In the genomic region with DNA sequence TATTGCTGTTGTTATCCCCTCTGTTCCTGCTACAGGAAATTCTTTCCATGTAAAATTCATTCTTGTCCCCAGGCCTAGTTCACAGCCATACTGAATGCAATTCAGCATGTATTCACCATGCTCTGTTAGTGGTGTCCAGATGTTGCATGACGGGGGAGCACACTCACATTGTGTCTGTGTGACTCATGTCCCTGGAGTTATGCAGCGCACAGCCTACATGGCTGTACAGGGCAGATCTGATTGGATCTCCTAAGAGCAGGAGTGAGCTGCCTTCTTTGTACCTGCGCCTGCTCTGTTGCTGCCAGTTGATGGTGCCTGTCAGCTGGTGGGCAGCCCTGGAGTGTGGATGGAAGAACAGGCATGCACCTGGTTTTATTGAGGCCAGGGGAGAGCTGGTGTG, we compare ENCODE assay signal across 1 cellular context.
TF ChIP-seq lines count a peak whose summit lies in the region.

No MANE protein-coding gene starts in this region.

TF ChIP-seq in SK-N-SH, 30 proteins besides CTCF, POLR2A, EP300 and RAD21 (continued from another document):
- TF ChIP-seq, protein P1, sequence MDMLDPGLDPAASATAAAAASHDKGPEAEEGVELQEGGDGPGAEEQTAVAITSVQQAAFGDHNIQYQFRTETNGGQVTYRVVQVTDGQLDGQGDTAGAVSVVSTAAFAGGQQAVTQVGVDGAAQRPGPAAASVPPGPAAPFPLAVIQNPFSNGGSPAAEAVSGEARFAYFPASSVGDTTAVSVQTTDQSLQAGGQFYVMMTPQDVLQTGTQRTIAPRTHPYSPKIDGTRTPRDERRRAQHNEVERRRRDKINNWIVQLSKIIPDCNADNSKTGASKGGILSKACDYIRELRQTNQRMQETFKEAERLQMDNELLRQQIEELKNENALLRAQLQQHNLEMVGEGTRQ (IDR thresholded peaks at IDR 0.05; ENCODE audit: borderline replicate concordance, low read depth, low read length), result no peak
- TF ChIP-seq RCOR1 (IDR thresholded peaks at IDR 0.05; ENCODE audit: low read length), result peak; percentile 22; the same call in 1 of the 2 replicates
- TF ChIP-seq RFX5 (IDR thresholded peaks at IDR 0.05; ENCODE audit: low read length), result no peak
- TF ChIP-seq CHD2 (IDR thresholded peaks at IDR 0.05; ENCODE audit: low read length, partially characterized antibody), result no peak
- TF ChIP-seq MXI1 (IDR thresholded peaks at IDR 0.05; ENCODE audit: low read depth, low read length), result 0 out of 2 replicates have a peak, but pooled peaks have one; percentile 26
- TF ChIP-seq, protein P2, sequence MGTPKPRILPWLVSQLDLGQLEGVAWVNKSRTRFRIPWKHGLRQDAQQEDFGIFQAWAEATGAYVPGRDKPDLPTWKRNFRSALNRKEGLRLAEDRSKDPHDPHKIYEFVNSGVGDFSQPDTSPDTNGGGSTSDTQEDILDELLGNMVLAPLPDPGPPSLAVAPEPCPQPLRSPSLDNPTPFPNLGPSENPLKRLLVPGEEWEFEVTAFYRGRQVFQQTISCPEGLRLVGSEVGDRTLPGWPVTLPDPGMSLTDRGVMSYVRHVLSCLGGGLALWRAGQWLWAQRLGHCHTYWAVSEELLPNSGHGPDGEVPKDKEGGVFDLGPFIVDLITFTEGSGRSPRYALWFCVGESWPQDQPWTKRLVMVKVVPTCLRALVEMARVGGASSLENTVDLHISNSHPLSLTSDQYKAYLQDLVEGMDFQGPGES (IDR thresholded peaks at IDR 0.05; ENCODE audit: low read depth, low read length), result no peak
- no peak for TF ChIP-seq NFIC (IDR thresholded peaks at IDR 0.05; ENCODE audit: borderline replicate concordance)
- TF ChIP-seq, protein P3, sequence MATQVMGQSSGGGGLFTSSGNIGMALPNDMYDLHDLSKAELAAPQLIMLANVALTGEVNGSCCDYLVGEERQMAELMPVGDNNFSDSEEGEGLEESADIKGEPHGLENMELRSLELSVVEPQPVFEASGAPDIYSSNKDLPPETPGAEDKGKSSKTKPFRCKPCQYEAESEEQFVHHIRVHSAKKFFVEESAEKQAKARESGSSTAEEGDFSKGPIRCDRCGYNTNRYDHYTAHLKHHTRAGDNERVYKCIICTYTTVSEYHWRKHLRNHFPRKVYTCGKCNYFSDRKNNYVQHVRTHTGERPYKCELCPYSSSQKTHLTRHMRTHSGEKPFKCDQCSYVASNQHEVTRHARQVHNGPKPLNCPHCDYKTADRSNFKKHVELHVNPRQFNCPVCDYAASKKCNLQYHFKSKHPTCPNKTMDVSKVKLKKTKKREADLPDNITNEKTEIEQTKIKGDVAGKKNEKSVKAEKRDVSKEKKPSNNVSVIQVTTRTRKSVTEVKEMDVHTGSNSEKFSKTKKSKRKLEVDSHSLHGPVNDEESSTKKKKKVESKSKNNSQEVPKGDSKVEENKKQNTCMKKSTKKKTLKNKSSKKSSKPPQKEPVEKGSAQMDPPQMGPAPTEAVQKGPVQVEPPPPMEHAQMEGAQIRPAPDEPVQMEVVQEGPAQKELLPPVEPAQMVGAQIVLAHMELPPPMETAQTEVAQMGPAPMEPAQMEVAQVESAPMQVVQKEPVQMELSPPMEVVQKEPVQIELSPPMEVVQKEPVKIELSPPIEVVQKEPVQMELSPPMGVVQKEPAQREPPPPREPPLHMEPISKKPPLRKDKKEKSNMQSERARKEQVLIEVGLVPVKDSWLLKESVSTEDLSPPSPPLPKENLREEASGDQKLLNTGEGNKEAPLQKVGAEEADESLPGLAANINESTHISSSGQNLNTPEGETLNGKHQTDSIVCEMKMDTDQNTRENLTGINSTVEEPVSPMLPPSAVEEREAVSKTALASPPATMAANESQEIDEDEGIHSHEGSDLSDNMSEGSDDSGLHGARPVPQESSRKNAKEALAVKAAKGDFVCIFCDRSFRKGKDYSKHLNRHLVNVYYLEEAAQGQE (IDR thresholded peaks at IDR 0.05; ENCODE audit: low read depth, low read length), result no peak
- TF ChIP-seq, protein P4, sequence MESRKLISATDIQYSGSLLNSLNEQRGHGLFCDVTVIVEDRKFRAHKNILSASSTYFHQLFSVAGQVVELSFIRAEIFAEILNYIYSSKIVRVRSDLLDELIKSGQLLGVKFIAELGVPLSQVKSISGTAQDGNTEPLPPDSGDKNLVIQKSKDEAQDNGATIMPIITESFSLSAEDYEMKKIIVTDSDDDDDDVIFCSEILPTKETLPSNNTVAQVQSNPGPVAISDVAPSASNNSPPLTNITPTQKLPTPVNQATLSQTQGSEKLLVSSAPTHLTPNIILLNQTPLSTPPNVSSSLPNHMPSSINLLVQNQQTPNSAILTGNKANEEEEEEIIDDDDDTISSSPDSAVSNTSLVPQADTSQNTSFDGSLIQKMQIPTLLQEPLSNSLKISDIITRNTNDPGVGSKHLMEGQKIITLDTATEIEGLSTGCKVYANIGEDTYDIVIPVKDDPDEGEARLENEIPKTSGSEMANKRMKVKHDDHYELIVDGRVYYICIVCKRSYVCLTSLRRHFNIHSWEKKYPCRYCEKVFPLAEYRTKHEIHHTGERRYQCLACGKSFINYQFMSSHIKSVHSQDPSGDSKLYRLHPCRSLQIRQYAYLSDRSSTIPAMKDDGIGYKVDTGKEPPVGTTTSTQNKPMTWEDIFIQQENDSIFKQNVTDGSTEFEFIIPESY (IDR thresholded peaks at IDR 0.05; ENCODE audit: borderline replicate concordance, low read depth), result no peak
- no peak for TF ChIP-seq JUND (IDR thresholded peaks at IDR 0.05)
